13 cellular contexts compared by ENCODE assay signal in genomic region chr18:58004317-58004716, GRCh38. TPM values are rescaled to one million over a fixed set of nuclear protein-coding genes. Genes with fewer than 3 reads are reported as not detected.
A peak's percentile ranks its signal among the peaks of the same experiment; 100 is the strongest.
DNase-seq lines count a peak whose midpoint lies in the region; ATAC-seq, FAIRE-seq and TF ChIP-seq lines count a peak whose summit lies in the region.
"Had no signal": no experiment of that assay in that cellular context is flagged by ENCODE, and none has a peak within 500 bp of the region (broad histone marks: within the 10 kb centered on the region; RNA-seq: fewer than 3 reads in every experiment).

No MANE protein-coding gene starts in this region.

- ATAC-seq in PC-3 (peak; percentile 94), GM19351 (IDR thresholded peaks at IDR 0.05; ENCODE audit: unreplicated experiment) (no peak)

- H3K9me1 ChIP-seq in endothelial cell of umbilical vein (replicated peaks; ENCODE audit: control insufficient read depth, extremely low read depth, insufficient read depth, low read length) = no peaks in the 10 kb centered on the region

- DNase-seq in EH (ENCODE audit: low read depth) (peak; percentile 82), PC-3 (peak; percentile 92), endothelial cell of umbilical vein (ENCODE audit: low read depth, low spot score) (no peak), renal cortical epithelial cell (ENCODE audit: low read depth) (peak; percentile 87), NAMALWA (ENCODE audit: low spot score) (no peak), BE2C (no peak), GM10248 (ENCODE audit: extremely low spot score) (no peak)
- DNase-seq: activated naive CD8-positive, alpha-beta T cell treated with anti-CD3 and anti-CD28 coated beads, Interleukin-2, amount 10 ng/mL, durations not matched to agents 7 days and 5 days; DMS153; NCI-H446 treated with DMSO at 0.1 percent for 48 hours; RPMI8226 had no signal

- peak overlapping the region; percentile 98 for H3K27ac ChIP-seq in PC-3 (ENCODE audit: low read length)
- no peak overlapping the region for H3K27ac ChIP-seq in endothelial cell of umbilical vein (ENCODE audit: insufficient read depth, low read depth, low read length)

- H3K36me3 ChIP-seq in PC-3 (ENCODE audit: low read depth, low read length) = no peaks in the 10 kb centered on the region
- H3K36me3 ChIP-seq in endothelial cell of umbilical vein (ENCODE audit: control insufficient read depth in 2 of 2, extremely low read depth in 1 of 2, insufficient read depth in 2 of 2, low read length in 2 of 2) = no peaks in the 10 kb centered on the region
- H3K36me3 ChIP-seq in BE2C = no peaks in the 10 kb centered on the region

- CTCF ChIA-PET in PC-3 (lab: Charles Lee) = interaction anchor here (0.7 to 1.0 kb wide), 2 partner anchors 45 to 63 kb away, joined by 3 read pairs; no protein-coding TSS in a partner anchor
- CTCF ChIA-PET in endothelial cell of umbilical vein (lab: Charles Lee) = interaction anchor here (0.7 to 1.2 kb wide), 3 partner anchors 15 to 122 kb away, joined by 3 to 4 read pairs (median 3); no protein-coding TSS in a partner anchor
- CTCF ChIA-PET in GM10248 (lab: Yijun Ruan, JAX) = interaction anchor here (0.9 to 1.2 kb wide), 2 partner anchors 13 to 132 kb away, joined by 3 read pairs; no protein-coding TSS in a partner anchor

- no peaks in the 10 kb centered on the region for H3K9me2 ChIP-seq in PC-3 (replicated peaks; ENCODE audit: low read length)

- TF ChIP-seq CTCF in PC-3 (conservative IDR thresholded peaks at IDR 0.05; ENCODE audit: low read depth, low read length) = no peak
- TF ChIP-seq CTCF in endothelial cell of umbilical vein (IDR thresholded peaks at IDR 0.05; ENCODE audit: extremely low read depth in 1 of 2, insufficient read depth in 1 of 2, low read depth in 1 of 2, low read length in 2 of 2) = no peak
- TF ChIP-seq CTCF in BE2C (IDR thresholded peaks at IDR 0.05; ENCODE audit: low read depth, low read length) = no peak
- TF ChIP-seq CTCF in GM10248 (IDR thresholded peaks at IDR 0.05; ENCODE audit: control extremely low read depth, extremely low read depth, low read depth, missing control alignments) = no peak

- BruUV-seq in PC-3 (replicated peaks; lab: Mats Ljungman, UMichigan) (no TSS peak), endothelial cell of umbilical vein (replicated peaks; lab: Mats Ljungman, UMichigan) (no TSS peak)

- H2AFZ ChIP-seq in PC-3 (ENCODE audit: low read length) (no peak overlapping the region), endothelial cell of umbilical vein (ENCODE audit: low read depth, low read length) (no peak overlapping the region)

- H4K20me1 ChIP-seq in PC-3 (ENCODE audit: low read length) (no peaks in the 10 kb centered on the region), endothelial cell of umbilical vein (replicated peaks; ENCODE audit: control insufficient read depth, extremely low read depth, insufficient read depth, low read length) (no peaks in the 10 kb centered on the region)

- TF ChIP-seq POLR2A in endothelial cell of umbilical vein (IDR thresholded peaks at IDR 0.05; ENCODE audit: low read depth, low read length) = no peak

- FAIRE-seq in endothelial cell of umbilical vein (lab: Jason Lieb, UNC) = no peak
- FAIRE-seq: TTC549 had no signal

- intact Hi-C loops in PC-3 (cut with micrococcal nuclease) (no loop called here), endothelial cell of umbilical vein (cut with micrococcal nuclease) (no loop called here)

- H3K4me1 ChIP-seq in PC-3 (ENCODE audit: insufficient read depth, low read length) (peaks cover 36% of the 10 kb centered on the region), endothelial cell of umbilical vein (ENCODE audit: control insufficient read depth, extremely low read depth, insufficient read depth, low read length) (peaks cover 3% of the 10 kb centered on the region), BE2C (no peaks in the 10 kb centered on the region)

- H3K79me2 ChIP-seq in PC-3 (ENCODE audit: low read length) = no peaks in the 10 kb centered on the region
- no peaks in the 10 kb centered on the region for H3K79me2 ChIP-seq in endothelial cell of umbilical vein (ENCODE audit: control insufficient read depth, insufficient read depth, low read length)

- H3K4me3 ChIP-seq in PC-3 (ENCODE audit: low read length) (no peak overlapping the region), endothelial cell of umbilical vein (replicated peaks in 1 of 3; ENCODE audit: insufficient read depth in 1 of 3, low read depth in 1 of 3, low read length in 3 of 3) (no peak overlapping the region), BE2C (ENCODE audit: low read depth, low read length) (no peak overlapping the region)

- no peaks in the 10 kb centered on the region for H3K27me3 ChIP-seq in PC-3 (ENCODE audit: low read length)
- H3K27me3 ChIP-seq in endothelial cell of umbilical vein (ENCODE audit: control insufficient read depth in 2 of 2, insufficient read depth in 2 of 2, low read length in 2 of 2) = peaks cover 0 to 2% of the 10 kb centered on the region in 2 experiments
- no peaks in the 10 kb centered on the region for H3K27me3 ChIP-seq in BE2C

- H3F3A ChIP-seq in PC-3 (ENCODE audit: low read length, unreplicated experiment) = peaks cover 6% of the 10 kb centered on the region

- POLR2A ChIA-PET in PC-3 (lab: Charles Lee; ENCODE audit: unreplicated experiment) = interaction anchor here (0.6 kb wide), 1 partner anchor 284 kb away, joined by 3 read pairs; no protein-coding TSS in a partner anchor
- POLR2A ChIA-PET in endothelial cell of umbilical vein (lab: Charles Lee) = interaction anchor here (0.7 kb wide), 1 partner anchor 25 kb away, joined by 3 read pairs; no protein-coding TSS in a partner anchor
- POLR2A ChIA-PET in GM10248 (lab: Yijun Ruan, JAX) = no interaction called here

- no peaks in the 10 kb centered on the region for H3K9me3 ChIP-seq in PC-3 (ENCODE audit: low read length)
- no peaks in the 10 kb centered on the region for H3K9me3 ChIP-seq in endothelial cell of umbilical vein (replicated peaks; ENCODE audit: control insufficient read depth, insufficient read depth, low read length)
- H3K9me3 ChIP-seq in BE2C = no peaks in the 10 kb centered on the region

- dilution Hi-C loops in endothelial cell of umbilical vein (cut with MboI; ENCODE audit: extremely low pct_ligation_motif_present, low sequenced_read_pairs) = no loop called here

- H3K4me2 ChIP-seq in PC-3 (ENCODE audit: low read length) (peak overlapping the region; percentile 60), endothelial cell of umbilical vein (ENCODE audit: insufficient read depth, low read length) (no peak overlapping the region)

- peak overlapping the region; percentile 80 for H3K9ac ChIP-seq in PC-3 (ENCODE audit: low read length)
- H3K9ac ChIP-seq in endothelial cell of umbilical vein (replicated peaks; ENCODE audit: extremely low read depth, insufficient read depth, low read length) = no peak overlapping the region

TF ChIP-seq in endothelial cell of umbilical vein, 7 proteins besides CTCF, POLR2A, EP300 and RAD21:
- TF ChIP-seq, protein P1, sequence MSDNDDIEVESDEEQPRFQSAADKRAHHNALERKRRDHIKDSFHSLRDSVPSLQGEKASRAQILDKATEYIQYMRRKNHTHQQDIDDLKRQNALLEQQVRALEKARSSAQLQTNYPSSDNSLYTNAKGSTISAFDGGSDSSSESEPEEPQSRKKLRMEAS (IDR thresholded peaks at IDR 0.05; ENCODE audit: insufficient read depth, insufficient read length) = no peak
- peak; percentile 37 for TF ChIP-seq FOS (IDR thresholded peaks at IDR 0.05; ENCODE audit: borderline replicate concordance, insufficient read depth, low read length)

RNA-seq across cellular contexts. Expression of gene NEDD4L, which starts 39.7 kb away (rescaled TPM):
- 100 and 105 TPM in 2 replicates for total RNA-seq in PC-3 (2014; rRNA removed)
- 78.9 and 95.9 TPM in 2 replicates for total RNA-seq in endothelial cell of umbilical vein
- polyA plus RNA-seq in endothelial cell of umbilical vein = 20.5 and 23.1 TPM in 2 replicates
- 15.4 and 16.9 TPM in 2 replicates for polyA plus RNA-seq in endothelial cell of umbilical vein (2011; cell fraction: cytosol; rRNA removed)
- 52.5 and 61.9 TPM in 2 replicates for polyA plus RNA-seq in endothelial cell of umbilical vein (2011; cell fraction: nucleus; rRNA removed)
- polyA plus RNA-seq in endothelial cell of umbilical vein (2012) = 15.8 and 19.7 TPM in 2 replicates
- 33.1 and 60.1 TPM in 2 replicates for polyA minus RNA-seq in endothelial cell of umbilical vein
- polyA minus RNA-seq in endothelial cell of umbilical vein (2011; cell fraction: cytosol; rRNA and poly(A)+ RNA removed) = 16.7 TPM
- 74.9 and 85.4 TPM in 2 replicates for polyA minus RNA-seq in endothelial cell of umbilical vein (2011; cell fraction: nucleus; rRNA and poly(A)+ RNA removed)
- 51.9 and 80.2 TPM in 2 replicates for total RNA-seq in renal cortical epithelial cell
- polyA plus RNA-seq in BE2C (2012; ENCODE audit: insufficient read depth, insufficient read length, low read depth) = 7.0 TPM

Comparison
In these comparisons a context has a peak if more than half of its experiments do, and no peak if none do; other contexts are left out.
1. DNase-seq: peak in EH (single experiment), PC-3 (single experiment) and renal cortical epithelial cell (single experiment); none in endothelial cell of umbilical vein (single experiment), NAMALWA (single experiment), BE2C (single experiment) and GM10248 (single experiment).